17 cellular contexts compared by ENCODE assay signal in the genomic region with DNA sequence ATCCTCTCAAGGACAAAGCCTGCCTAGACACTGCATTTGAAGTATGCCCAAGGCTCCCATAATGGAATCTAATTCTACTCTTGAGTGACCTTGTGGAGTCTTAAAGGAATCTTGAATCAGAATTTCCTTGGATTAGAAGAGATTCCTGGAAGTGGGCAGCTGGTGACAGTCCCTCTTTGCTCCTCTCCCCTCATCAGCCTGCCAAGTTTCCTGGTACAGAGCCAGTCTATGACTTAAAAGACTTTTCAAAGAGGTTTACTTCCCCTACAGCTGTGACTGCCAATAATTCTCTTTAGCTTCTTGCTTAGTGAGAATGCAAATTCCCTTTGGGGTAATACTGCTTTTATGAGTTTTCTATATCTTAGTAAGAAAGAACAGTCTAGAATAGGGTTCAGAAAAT.
"Had no signal": no experiment of that assay in that cellular context is flagged by ENCODE, and none has a peak within 500 bp of the region (broad histone marks: within the 10 kb centered on the region; RNA-seq: fewer than 3 reads in every experiment).

No MANE protein-coding gene starts in this region.

- H3K27me3 ChIP-seq: adrenal gland, gastroesophageal sphincter, right atrium auricular region had no signal

- H3K27ac ChIP-seq: adrenal gland, gastroesophageal sphincter, right atrium auricular region, thoracic aorta had no signal

- DNase-seq: activated B cell treated with CpG ODN at 0.5 μM for 24 hours; activated CD4-positive, alpha-beta T cell treated with anti-CD3 and anti-CD28 coated beads for 48 hours; activated CD8-positive, alpha-beta T cell treated with anti-CD3 and anti-CD28 coated beads for 36 hours; activated effector memory CD4-positive, alpha-beta T cell treated with Interleukin-2 at 50 U/mL for 16 hours; activated naive CD4-positive, alpha-beta T cell treated with anti-CD3 and anti-CD28 coated beads, Interleukin-2, amount 50 U/mL, for 16 hours; activated T-cell treated with anti-CD3 and anti-CD28 coated beads, Interleukin-2, amount 50 U/mL, for 4 hours; caudate nucleus; left cardiac atrium; occipital lobe; stimulated activated naive CD8-positive, alpha-beta T cell treated with anti-CD3 and anti-CD28 coated beads, Interleukin-15, amount 100 ng/mL, for 72 hours had no signal

- H3K4me1 ChIP-seq: adrenal gland, gastroesophageal sphincter, right atrium auricular region had no signal

- ATAC-seq: activated CD8-positive, alpha-beta T cell treated with anti-CD3 and anti-CD28 coated beads for 36 hours; activated T-cell treated with anti-CD3 and anti-CD28 coated beads, Interleukin-2, amount 50 U/mL, for 4 hours; gastroesophageal sphincter; natural killer cell treated with Interleukin-12 subunit alpha and Interleukin-12 subunit beta and Interleukin-15 and Interleukin-18, amount 100 ng/mL, for 72 hours; stimulated activated naive CD8-positive, alpha-beta T cell treated with anti-CD3 and anti-CD28 coated beads, Interleukin-15, amount 100 ng/mL, for 72 hours had no signal

- H3K36me3 ChIP-seq: adrenal gland, gastroesophageal sphincter, right atrium auricular region, thoracic aorta had no signal

- H3K9me3 ChIP-seq: adrenal gland, gastroesophageal sphincter, right atrium auricular region, thoracic aorta had no signal

- H3K4me3 ChIP-seq: adrenal gland, gastroesophageal sphincter, lung, right atrium auricular region, smooth muscle cell, thoracic aorta had no signal
